ENCODE assay signal across 2 cellular contexts in genomic region chr12:78793491-78793890, GRCh38.
TF ChIP-seq lines count a peak whose summit lies in the region.

No MANE protein-coding gene starts in this region.

TF ChIP-seq in IMR-90, 13 proteins besides CTCF, POLR2A, EP300 and RAD21:
- TF ChIP-seq CHD1 (IDR thresholded peaks at IDR 0.05; ENCODE audit: low read depth, low read length) = no peak
- TF ChIP-seq SMC3 (IDR thresholded peaks at IDR 0.05; ENCODE audit: low read depth, low read length) = no peak
- no peak for TF ChIP-seq RCOR1 (IDR thresholded peaks at IDR 0.05; ENCODE audit: insufficient replicate concordance, low read length)

TF ChIP-seq in H1, 55 proteins besides CTCF, POLR2A, EP300 and RAD21:
- no peak for TF ChIP-seq TCF12 (IDR thresholded peaks at IDR 0.05; ENCODE audit: low read depth, low read length)
- TF ChIP-seq EZH2 (IDR thresholded peaks at IDR 0.05; ENCODE audit: low read depth, low read length, severe bottlenecking) = no peak
- TF ChIP-seq POLR2AphosphoS5 (IDR thresholded peaks at IDR 0.05; ENCODE audit: low read depth, low read length) = no peak
TF ChIP-seq in H1: peak in this region for 0.
